25 cellular contexts compared by ENCODE assay signal in the genomic region with DNA sequence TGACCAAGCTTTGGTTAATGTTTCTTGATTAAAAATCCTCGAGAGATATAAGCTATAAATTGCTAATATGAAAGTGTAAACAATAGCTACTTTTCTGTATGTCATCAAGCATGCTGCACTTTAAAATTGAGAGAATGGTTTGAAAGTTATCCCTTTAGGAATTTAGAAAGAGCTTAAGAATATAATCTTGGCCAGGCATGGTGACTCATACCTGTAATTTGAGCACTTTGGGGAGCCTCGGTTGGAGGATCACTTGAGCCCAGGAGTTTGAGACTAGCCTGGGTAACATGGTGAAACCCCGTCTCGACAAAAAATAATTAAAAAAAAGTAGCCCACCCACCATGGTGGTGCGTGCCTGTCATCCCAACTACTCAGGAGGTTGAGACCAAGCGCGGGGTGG. TPM values are rescaled to one million over a fixed set of nuclear protein-coding genes. Genes with fewer than 3 reads are reported as not detected.
"Had no signal": no experiment of that assay in that cellular context is flagged by ENCODE, and none has a peak within 500 bp of the region (broad histone marks: within the 10 kb centered on the region; RNA-seq: fewer than 3 reads in every experiment).

No MANE protein-coding gene starts in this region.

- H3K9me3 ChIP-seq: esophagus squamous epithelium, prostate gland, suprapubic skin had no signal

- H3K27ac ChIP-seq: coronary artery, esophagus squamous epithelium, foreskin keratinocyte, prostate gland, suprapubic skin, tibial nerve had no signal

- DNase-seq: activated CD8-positive, alpha-beta memory T cell treated with anti-CD3 and anti-CD28 coated beads for 24 hours; activated CD8-positive, alpha-beta memory T cell treated with anti-CD3 and anti-CD28 coated beads, Interleukin-2, amount 50 U/mL, for 4 hours; activated T-cell treated with anti-CD3 and anti-CD28 coated beads, Interleukin-2, amount 50 U/mL, for 24 hours; endodermal cell; esophagus squamous epithelium; foreskin keratinocyte; left ventricle myocardium superior; midbrain; right cardiac atrium; small intestine; stimulated activated CD4-positive, alpha-beta T cell treated with anti-CD3 and anti-CD28 coated beads, Interleukin-2, amount 100 ng/mL, for 24 hours; stimulated activated naive CD8-positive, alpha-beta T cell treated with anti-CD3 and anti-CD28 coated beads, Interleukin-15, amount 100 ng/mL, for 72 hours; T1000 had no signal

- H3K4me3 ChIP-seq: coronary artery, esophagus squamous epithelium, prostate gland, suprapubic skin, tibial nerve had no signal

- H3K27me3 ChIP-seq: esophagus squamous epithelium, foreskin keratinocyte, suprapubic skin, tibial nerve had no signal

- ATAC-seq: activated naive CD4-positive, alpha-beta T cell treated with anti-CD3 and anti-CD28 coated beads, Interleukin-2, amount 50 U/mL, for 72 hours; activated T-helper 17 cell treated with anti-CD3 and anti-CD28 coated beads, Interleukin-2, amount 50 U/mL, for 72 hours; foreskin keratinocyte; left ventricle myocardium superior; natural killer cell treated with Interleukin-12 subunit alpha and Interleukin-12 subunit beta and Interleukin-15 and Interleukin-18, amount 100 ng/mL, for 72 hours; right cardiac atrium; stimulated activated effector memory CD8-positive, alpha-beta T cell treated with anti-CD3 and anti-CD28 coated beads, Interleukin-12 subunit alpha, Interleukin-12 subunit beta, amount 100 ng/mL, for 72 hours; stimulated activated naive CD8-positive, alpha-beta T cell treated with anti-CD3 and anti-CD28 coated beads, Interleukin-15, amount 100 ng/mL, for 72 hours; WTC11 had no signal

- H3K36me3 ChIP-seq: esophagus squamous epithelium, prostate gland, suprapubic skin, tibial nerve had no signal

- H3K4me1 ChIP-seq: esophagus squamous epithelium, foreskin keratinocyte, prostate gland, suprapubic skin, tibial nerve had no signal

RNA-seq across cellular contexts. Expression of gene MROH2B, which starts 12.2 kb away (rescaled TPM):
- total RNA-seq: activated naive CD4-positive, alpha-beta T cell treated with anti-CD3 and anti-CD28 coated beads, Interleukin-2, amount 50 U/mL, for 72 hours; activated T-helper 17 cell treated with anti-CD3 and anti-CD28 coated beads, Interleukin-2, amount 50 U/mL, for 72 hours; bronchial epithelial cell; endodermal cell; esophagus squamous epithelium; foreskin keratinocyte; left ventricle myocardium superior; natural killer cell treated with Interleukin-12 subunit alpha and Interleukin-12 subunit beta and Interleukin-15 and Interleukin-18, amount 100 ng/mL, for 72 hours; osteocyte; right cardiac atrium; suprapubic skin; tibial nerve; urinary bladder; WTC11 had no signal
- polyA plus RNA-seq: foreskin keratinocyte, right cardiac atrium, urinary bladder had no signal
